1 cellular context compared by ENCODE assay signal in genomic region chr10:31759816-31760626, GRCh38.
TF ChIP-seq lines count a peak whose summit lies in the region.

No MANE protein-coding gene starts in this region.

TF ChIP-seq in HEK293, 187 proteins besides CTCF, POLR2A, EP300 and RAD21 (continued from another document and continues in another):
- TF ChIP-seq TRIM28 (IDR thresholded peaks at IDR 0.05; ENCODE audit: borderline replicate concordance, low read length) = peak; percentile 68; the same call in 1 of the 2 replicates
- no peak for TF ChIP-seq REST (tag by site-specific recombination; IDR thresholded peaks at IDR 0.05)
- TF ChIP-seq, protein P1, sequence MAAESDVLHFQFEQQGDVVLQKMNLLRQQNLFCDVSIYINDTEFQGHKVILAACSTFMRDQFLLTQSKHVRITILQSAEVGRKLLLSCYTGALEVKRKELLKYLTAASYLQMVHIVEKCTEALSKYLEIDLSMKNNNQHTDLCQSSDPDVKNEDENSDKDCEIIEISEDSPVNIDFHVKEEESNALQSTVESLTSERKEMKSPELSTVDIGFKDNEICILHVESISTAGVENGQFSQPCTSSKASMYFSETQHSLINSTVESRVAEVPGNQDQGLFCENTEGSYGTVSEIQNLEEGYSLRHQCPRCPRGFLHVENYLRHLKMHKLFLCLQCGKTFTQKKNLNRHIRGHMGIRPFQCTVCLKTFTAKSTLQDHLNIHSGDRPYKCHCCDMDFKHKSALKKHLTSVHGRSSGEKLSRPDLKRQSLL (tag by site-specific recombination; IDR thresholded peaks at IDR 0.05) = peak; percentile 26; the same call in 1 of the 2 replicates
- TF ChIP-seq ZNF148 (tag by site-specific recombination; IDR thresholded peaks at IDR 0.05; ENCODE audit: borderline replicate concordance) = no peak
- peak; percentile 69 for TF ChIP-seq ZNF664 (tag by site-specific recombination; IDR thresholded peaks at IDR 0.05)
- TF ChIP-seq GFI1B (tag by site-specific recombination; IDR thresholded peaks at IDR 0.05) = 0 out of 2 replicates have a peak, but pooled peaks have one; percentile 30
- no peak for TF ChIP-seq ZBTB48 (tag by site-specific recombination; IDR thresholded peaks at IDR 0.05)
- no peak for TF ChIP-seq SALL2 (tag by site-specific recombination; IDR thresholded peaks at IDR 0.05; ENCODE audit: borderline replicate concordance)
- peak; percentile 43; the same call in 1 of the 2 replicates for TF ChIP-seq ZIC2 (tag by site-specific recombination; IDR thresholded peaks at IDR 0.05)
- TF ChIP-seq WT1 (tag by site-specific recombination; IDR thresholded peaks at IDR 0.05) = peak; percentile 21; the same call in 1 of the 2 replicates
- peak; percentile 79 for TF ChIP-seq ATF2 (tag by site-specific recombination; IDR thresholded peaks at IDR 0.05; ENCODE audit: low read depth)
- TF ChIP-seq ZNF639 (tag by site-specific recombination; IDR thresholded peaks at IDR 0.05) = no peak
- TF ChIP-seq ZNF239 (tag by site-specific recombination; IDR thresholded peaks at IDR 0.05) = no peak
- TF ChIP-seq ZBTB10 (tag by site-specific recombination; IDR thresholded peaks at IDR 0.05) = peak; percentile 58; the same call in 1 of the 2 replicates
- peak; percentile 52 for TF ChIP-seq ZBTB26 (tag by site-specific recombination; optimal IDR thresholded peaks at IDR 0.05)
- TF ChIP-seq SP2 (tag by site-specific recombination; IDR thresholded peaks at IDR 0.05) = peak; percentile 83
- peak; percentile 43 for TF ChIP-seq FEZF1 (tag by site-specific recombination; IDR thresholded peaks at IDR 0.05)
- TF ChIP-seq KLF1 (tag by site-specific recombination; IDR thresholded peaks at IDR 0.05) = peak; percentile 35; the same call in 1 of the 2 replicates
- peak; percentile 69; the same call in 1 of the 2 replicates for TF ChIP-seq HIC1 (tag by site-specific recombination; IDR thresholded peaks at IDR 0.05)
- peak; percentile 47; the same call in 1 of the 2 replicates for TF ChIP-seq TCF7L2 (IDR thresholded peaks at IDR 0.05; ENCODE audit: borderline replicate concordance, low read depth, low read length)
- TF ChIP-seq, protein P2, sequence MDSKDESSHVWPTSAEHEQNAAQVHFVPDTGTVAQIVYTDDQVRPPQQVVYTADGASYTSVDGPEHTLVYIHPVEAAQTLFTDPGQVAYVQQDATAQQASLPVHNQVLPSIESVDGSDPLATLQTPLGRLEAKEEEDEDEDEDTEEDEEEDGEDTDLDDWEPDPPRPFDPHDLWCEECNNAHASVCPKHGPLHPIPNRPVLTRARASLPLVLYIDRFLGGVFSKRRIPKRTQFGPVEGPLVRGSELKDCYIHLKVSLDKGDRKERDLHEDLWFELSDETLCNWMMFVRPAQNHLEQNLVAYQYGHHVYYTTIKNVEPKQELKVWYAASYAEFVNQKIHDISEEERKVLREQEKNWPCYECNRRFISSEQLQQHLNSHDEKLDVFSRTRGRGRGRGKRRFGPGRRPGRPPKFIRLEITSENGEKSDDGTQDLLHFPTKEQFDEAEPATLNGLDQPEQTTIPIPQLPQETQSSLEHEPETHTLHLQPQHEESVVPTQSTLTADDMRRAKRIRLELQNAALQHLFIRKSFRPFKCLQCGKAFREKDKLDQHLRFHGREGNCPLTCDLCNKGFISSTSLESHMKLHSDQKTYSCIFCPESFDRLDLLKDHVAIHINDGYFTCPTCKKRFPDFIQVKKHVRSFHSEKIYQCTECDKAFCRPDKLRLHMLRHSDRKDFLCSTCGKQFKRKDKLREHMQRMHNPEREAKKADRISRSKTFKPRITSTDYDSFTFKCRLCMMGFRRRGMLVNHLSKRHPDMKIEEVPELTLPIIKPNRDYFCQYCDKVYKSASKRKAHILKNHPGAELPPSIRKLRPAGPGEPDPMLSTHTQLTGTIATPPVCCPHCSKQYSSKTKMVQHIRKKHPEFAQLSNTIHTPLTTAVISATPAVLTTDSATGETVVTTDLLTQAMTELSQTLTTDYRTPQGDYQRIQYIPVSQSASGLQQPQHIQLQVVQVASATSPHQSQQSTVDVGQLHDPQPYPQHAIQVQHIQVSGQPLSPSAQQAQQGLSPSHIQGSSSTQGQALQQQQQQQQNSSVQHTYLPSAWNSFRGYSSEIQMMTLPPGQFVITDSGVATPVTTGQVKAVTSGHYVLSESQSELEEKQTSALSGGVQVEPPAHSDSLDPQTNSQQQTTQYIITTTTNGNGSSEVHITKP (tag by site-specific recombination; IDR thresholded peaks at IDR 0.05) = peak; percentile 87
- peak; percentile 72; the same call in 1 of the 2 replicates for TF ChIP-seq ZEB2 (tag by site-specific recombination; IDR thresholded peaks at IDR 0.05)
- peak; percentile 23; the same call in 1 of the 2 replicates for TF ChIP-seq ZNF692 (tag by site-specific recombination; IDR thresholded peaks at IDR 0.05)
- TF ChIP-seq, protein P3, sequence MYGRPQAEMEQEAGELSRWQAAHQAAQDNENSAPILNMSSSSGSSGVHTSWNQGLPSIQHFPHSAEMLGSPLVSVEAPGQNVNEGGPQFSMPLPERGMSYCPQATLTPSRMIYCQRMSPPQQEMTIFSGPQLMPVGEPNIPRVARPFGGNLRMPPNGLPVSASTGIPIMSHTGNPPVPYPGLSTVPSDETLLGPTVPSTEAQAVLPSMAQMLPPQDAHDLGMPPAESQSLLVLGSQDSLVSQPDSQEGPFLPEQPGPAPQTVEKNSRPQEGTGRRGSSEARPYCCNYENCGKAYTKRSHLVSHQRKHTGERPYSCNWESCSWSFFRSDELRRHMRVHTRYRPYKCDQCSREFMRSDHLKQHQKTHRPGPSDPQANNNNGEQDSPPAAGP (tag by site-specific recombination; IDR thresholded peaks at IDR 0.05) = 0 out of 2 replicates have a peak, but pooled peaks have one; percentile 22
- TF ChIP-seq ZNF501 (tag by site-specific recombination; IDR thresholded peaks at IDR 0.05) = peak; percentile 25; the same call in 1 of the 2 replicates
- 0 out of 2 replicates have a peak, but pooled peaks have one; percentile 57 for TF ChIP-seq ZNF423 (tag by site-specific recombination; IDR thresholded peaks at IDR 0.05)
- peak; percentile 85 for TF ChIP-seq ZSCAN30 (tag by site-specific recombination; IDR thresholded peaks at IDR 0.05)
- TF ChIP-seq BCL11A (tag by site-specific recombination; IDR thresholded peaks at IDR 0.05; ENCODE audit: low read depth) = no peak
